ENCODE assay signal across 1 cellular context in genomic region chr10:86376403-86376802, GRCh38.
TF ChIP-seq lines count a peak whose summit lies in the region.

No MANE protein-coding gene starts in this region.

TF ChIP-seq in H1, 55 proteins besides CTCF, POLR2A, EP300 and RAD21:
- TF ChIP-seq, protein P1, sequence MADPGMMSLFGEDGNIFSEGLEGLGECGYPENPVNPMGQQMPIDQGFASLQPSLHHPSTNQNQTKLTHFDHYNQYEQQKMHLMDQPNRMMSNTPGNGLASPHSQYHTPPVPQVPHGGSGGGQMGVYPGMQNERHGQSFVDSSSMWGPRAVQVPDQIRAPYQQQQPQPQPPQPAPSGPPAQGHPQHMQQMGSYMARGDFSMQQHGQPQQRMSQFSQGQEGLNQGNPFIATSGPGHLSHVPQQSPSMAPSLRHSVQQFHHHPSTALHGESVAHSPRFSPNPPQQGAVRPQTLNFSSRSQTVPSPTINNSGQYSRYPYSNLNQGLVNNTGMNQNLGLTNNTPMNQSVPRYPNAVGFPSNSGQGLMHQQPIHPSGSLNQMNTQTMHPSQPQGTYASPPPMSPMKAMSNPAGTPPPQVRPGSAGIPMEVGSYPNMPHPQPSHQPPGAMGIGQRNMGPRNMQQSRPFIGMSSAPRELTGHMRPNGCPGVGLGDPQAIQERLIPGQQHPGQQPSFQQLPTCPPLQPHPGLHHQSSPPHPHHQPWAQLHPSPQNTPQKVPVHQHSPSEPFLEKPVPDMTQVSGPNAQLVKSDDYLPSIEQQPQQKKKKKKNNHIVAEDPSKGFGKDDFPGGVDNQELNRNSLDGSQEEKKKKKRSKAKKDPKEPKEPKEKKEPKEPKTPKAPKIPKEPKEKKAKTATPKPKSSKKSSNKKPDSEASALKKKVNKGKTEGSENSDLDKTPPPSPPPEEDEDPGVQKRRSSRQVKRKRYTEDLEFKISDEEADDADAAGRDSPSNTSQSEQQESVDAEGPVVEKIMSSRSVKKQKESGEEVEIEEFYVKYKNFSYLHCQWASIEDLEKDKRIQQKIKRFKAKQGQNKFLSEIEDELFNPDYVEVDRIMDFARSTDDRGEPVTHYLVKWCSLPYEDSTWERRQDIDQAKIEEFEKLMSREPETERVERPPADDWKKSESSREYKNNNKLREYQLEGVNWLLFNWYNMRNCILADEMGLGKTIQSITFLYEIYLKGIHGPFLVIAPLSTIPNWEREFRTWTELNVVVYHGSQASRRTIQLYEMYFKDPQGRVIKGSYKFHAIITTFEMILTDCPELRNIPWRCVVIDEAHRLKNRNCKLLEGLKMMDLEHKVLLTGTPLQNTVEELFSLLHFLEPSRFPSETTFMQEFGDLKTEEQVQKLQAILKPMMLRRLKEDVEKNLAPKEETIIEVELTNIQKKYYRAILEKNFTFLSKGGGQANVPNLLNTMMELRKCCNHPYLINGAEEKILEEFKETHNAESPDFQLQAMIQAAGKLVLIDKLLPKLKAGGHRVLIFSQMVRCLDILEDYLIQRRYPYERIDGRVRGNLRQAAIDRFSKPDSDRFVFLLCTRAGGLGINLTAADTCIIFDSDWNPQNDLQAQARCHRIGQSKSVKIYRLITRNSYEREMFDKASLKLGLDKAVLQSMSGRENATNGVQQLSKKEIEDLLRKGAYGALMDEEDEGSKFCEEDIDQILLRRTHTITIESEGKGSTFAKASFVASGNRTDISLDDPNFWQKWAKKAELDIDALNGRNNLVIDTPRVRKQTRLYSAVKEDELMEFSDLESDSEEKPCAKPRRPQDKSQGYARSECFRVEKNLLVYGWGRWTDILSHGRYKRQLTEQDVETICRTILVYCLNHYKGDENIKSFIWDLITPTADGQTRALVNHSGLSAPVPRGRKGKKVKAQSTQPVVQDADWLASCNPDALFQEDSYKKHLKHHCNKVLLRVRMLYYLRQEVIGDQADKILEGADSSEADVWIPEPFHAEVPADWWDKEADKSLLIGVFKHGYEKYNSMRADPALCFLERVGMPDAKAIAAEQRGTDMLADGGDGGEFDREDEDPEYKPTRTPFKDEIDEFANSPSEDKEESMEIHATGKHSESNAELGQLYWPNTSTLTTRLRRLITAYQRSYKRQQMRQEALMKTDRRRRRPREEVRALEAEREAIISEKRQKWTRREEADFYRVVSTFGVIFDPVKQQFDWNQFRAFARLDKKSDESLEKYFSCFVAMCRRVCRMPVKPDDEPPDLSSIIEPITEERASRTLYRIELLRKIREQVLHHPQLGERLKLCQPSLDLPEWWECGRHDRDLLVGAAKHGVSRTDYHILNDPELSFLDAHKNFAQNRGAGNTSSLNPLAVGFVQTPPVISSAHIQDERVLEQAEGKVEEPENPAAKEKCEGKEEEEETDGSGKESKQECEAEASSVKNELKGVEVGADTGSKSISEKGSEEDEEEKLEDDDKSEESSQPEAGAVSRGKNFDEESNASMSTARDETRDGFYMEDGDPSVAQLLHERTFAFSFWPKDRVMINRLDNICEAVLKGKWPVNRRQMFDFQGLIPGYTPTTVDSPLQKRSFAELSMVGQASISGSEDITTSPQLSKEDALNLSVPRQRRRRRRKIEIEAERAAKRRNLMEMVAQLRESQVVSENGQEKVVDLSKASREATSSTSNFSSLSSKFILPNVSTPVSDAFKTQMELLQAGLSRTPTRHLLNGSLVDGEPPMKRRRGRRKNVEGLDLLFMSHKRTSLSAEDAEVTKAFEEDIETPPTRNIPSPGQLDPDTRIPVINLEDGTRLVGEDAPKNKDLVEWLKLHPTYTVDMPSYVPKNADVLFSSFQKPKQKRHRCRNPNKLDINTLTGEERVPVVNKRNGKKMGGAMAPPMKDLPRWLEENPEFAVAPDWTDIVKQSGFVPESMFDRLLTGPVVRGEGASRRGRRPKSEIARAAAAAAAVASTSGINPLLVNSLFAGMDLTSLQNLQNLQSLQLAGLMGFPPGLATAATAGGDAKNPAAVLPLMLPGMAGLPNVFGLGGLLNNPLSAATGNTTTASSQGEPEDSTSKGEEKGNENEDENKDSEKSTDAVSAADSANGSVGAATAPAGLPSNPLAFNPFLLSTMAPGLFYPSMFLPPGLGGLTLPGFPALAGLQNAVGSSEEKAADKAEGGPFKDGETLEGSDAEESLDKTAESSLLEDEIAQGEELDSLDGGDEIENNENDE (IDR thresholded peaks at IDR 0.05; ENCODE audit: insufficient replicate concordance, low read length): no peak
